Comparison of ENCODE assay signal across 21 cellular contexts in the genomic region with DNA sequence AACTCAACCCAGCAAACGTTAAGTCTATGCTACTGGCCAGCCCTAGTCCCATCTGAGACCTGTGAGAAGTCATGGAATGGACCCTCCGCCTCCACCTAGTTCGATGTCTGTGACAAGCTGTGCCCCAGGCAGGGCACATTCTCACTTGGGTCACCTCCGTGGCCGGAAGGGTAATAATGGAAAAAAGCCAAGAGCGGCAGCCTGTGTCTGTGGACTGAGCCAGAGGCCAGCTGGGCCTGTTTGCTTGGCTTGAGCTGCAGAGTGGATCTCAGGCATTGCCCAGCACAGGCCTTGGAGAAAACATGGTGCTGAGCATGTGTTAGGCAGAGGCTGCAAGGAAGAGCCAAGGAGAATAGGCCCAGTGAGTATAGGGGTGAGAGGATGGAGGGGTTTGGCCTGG.
A peak's percentile ranks its signal among the peaks of the same experiment; 100 is the strongest.
DNase-seq lines count a peak whose midpoint lies in the region; ATAC-seq, FAIRE-seq and TF ChIP-seq lines count a peak whose summit lies in the region.
"Had no signal": no experiment of that assay in that cellular context is flagged by ENCODE, and none has a peak within 500 bp of the region (broad histone marks: within the 10 kb centered on the region; RNA-seq: fewer than 3 reads in every experiment).

No MANE protein-coding gene starts in this region.

- CTCF ChIA-PET in K562 (lab: Yijun Ruan, JAX; ENCODE audit: low intra/inter-chr PET ratio) = no interaction called here

- no peaks in the 10 kb centered on the region for H3K9me1 ChIP-seq in K562 (ENCODE audit: control insufficient read depth, insufficient read depth, low read length)

- H2AFZ ChIP-seq in K562 (ENCODE audit: low read depth, low read length) = no peak overlapping the region
- H2AFZ ChIP-seq: GM23248 had no signal

- TF ChIP-seq CTCF in heart left ventricle (IDR thresholded peaks at IDR 0.05) (no peak), K562 (IDR thresholded peaks at IDR 0.05 in 2 of 3, conservative IDR thresholded peaks at IDR 0.05 in 1 of 3; ENCODE audit: insufficient read depth in 2 of 3, low read depth in 1 of 3, low read length in 3 of 3) (no peak), vagina (IDR thresholded peaks at IDR 0.05) (no peak)

- TF ChIP-seq RAD21 in K562 (CRISPR knock-in tag; conservative IDR thresholded peaks at IDR 0.05 in 1 of 2, IDR thresholded peaks at IDR 0.05 in 1 of 2) = no peak

- no peak for TF ChIP-seq POLR2A in heart left ventricle (IDR thresholded peaks at IDR 0.05)
- TF ChIP-seq POLR2A in K562 (conservative IDR thresholded peaks at IDR 0.05) = no peak
- TF ChIP-seq POLR2A in vagina (IDR thresholded peaks at IDR 0.05) = no peak

- H3K4me1 Mint-ChIP-seq in stimulated activated effector memory CD8-positive, alpha-beta T cell treated with anti-CD3 and anti-CD28 coated beads, Interleukin-12 subunit alpha, Interleukin-12 subunit beta, amount 100 ng/mL, for 72 hours = no peaks in the 10 kb centered on the region
- H3K4me1 Mint-ChIP-seq: CD14-positive monocyte; CD4-positive, alpha-beta memory T cell had no signal

- H3K9ac ChIP-seq in K562 (ENCODE audit: insufficient read depth in 1 of 2, low read depth in 2 of 2, low read length in 2 of 2) = no peak overlapping the region
- H3K9ac ChIP-seq: BLaER1, GM23248 had no signal

- H3K36me3 Mint-ChIP-seq in stimulated activated effector memory CD8-positive, alpha-beta T cell treated with anti-CD3 and anti-CD28 coated beads, Interleukin-12 subunit alpha, Interleukin-12 subunit beta, amount 100 ng/mL, for 72 hours = no peaks in the 10 kb centered on the region
- H3K36me3 Mint-ChIP-seq: CD14-positive monocyte; CD4-positive, alpha-beta memory T cell had no signal

- WGBS in heart left ventricle, 4 donors = 60 to 76% (median 71%) methylated on average over 6 of the region's 6 CpGs
- WGBS in K562 (ENCODE audit: insufficient coverage, low coverage, missing lambda C conversion rate) = 14% methylated on average over 5 of the region's 6 CpGs

- in situ Hi-C loops in G401 (cut with HindIII; ENCODE audit: low sequenced_read_pairs) = no loop called here
- in situ Hi-C loops in K562 (cut with MboI) = no loop called here

- H3K27ac ChIP-seq in heart left ventricle (peak overlapping the region in 3 of 12 donors; percentile 8 to 33 (median 19)), K562 (ENCODE audit: extremely low read depth, low read depth, low read length) (no peak overlapping the region), vagina (no peak overlapping the region)
- H3K27ac ChIP-seq: BLaER1, GM23248, HL-60 had no signal

- H3K36me3 ChIP-seq in heart left ventricle (no peaks in the 10 kb centered on the region), K562 (ENCODE audit: control insufficient read depth, insufficient read depth, low read length) (no peaks in the 10 kb centered on the region), vagina (no peaks in the 10 kb centered on the region)
- H3K36me3 ChIP-seq: BLaER1 had no signal

- no peaks in the 10 kb centered on the region for H4K20me1 ChIP-seq in K562 (replicated peaks; ENCODE audit: control insufficient read depth, insufficient read depth, low read length)
- H4K20me1 ChIP-seq: BLaER1 had no signal

- H3K79me2 ChIP-seq in K562 (ENCODE audit: control insufficient read depth, insufficient read depth, low read length) = no peaks in the 10 kb centered on the region

- FAIRE-seq in K562 (lab: Jason Lieb, UNC) = no peak
- FAIRE-seq: G401.6, GM12891, GM19239 had no signal

- POLR2A ChIA-PET in K562 (lab: Yijun Ruan, JAX) = interaction anchor here (0.6 kb wide), 1 partner anchor 326 kb away, joined by 3 read pairs; no protein-coding TSS in a partner anchor

- ATAC-seq in heart left ventricle (peak; percentile 19 to 52 (median 38)), Right ventricle myocardium superior (ENCODE audit: poor library complexity) (no peak), K562 (peak; percentile 54), HG03159 (IDR thresholded peaks at IDR 0.05; ENCODE audit: unreplicated experiment) (no peak)
- ATAC-seq in stimulated activated effector memory CD8-positive, alpha-beta T cell treated with anti-CD3 and anti-CD28 coated beads, Interleukin-12 subunit alpha, Interleukin-12 subunit beta, amount 100 ng/mL, for 72 hours = peak; percentile 39

- DNase-seq in heart left ventricle = no peak
- no peak for DNase-seq in Right ventricle myocardium superior
- DNase-seq in G401 (ENCODE audit: low spot score) = peak; percentile 87
- DNase-seq in K562 (ENCODE audit: extremely low read depth in 1 of 4, low spot score in 3 of 4) = no peak
- DNase-seq in stimulated activated effector memory CD8-positive, alpha-beta T cell treated with anti-CD3 and anti-CD28 coated beads, Interleukin-12 subunit alpha, Interleukin-12 subunit beta, amount 100 ng/mL, for 72 hours (ENCODE audit: low spot score in 2 of 2) = no peak
- DNase-seq in vagina (ENCODE audit: extremely low spot score in 2 of 2) = no peak
- DNase-seq in posterior cingulate gyrus = no peak
- DNase-seq: 8988T; CD4-positive, alpha-beta memory T cell; DMS53; DND-41; EL; GM23248; HCEC 1CT had no signal

- no peak overlapping the region for H3K4me2 ChIP-seq in K562 (ENCODE audit: insufficient read depth, low read length)
- H3K4me2 ChIP-seq: BLaER1 had no signal

- no peak overlapping the region for H3K27ac Mint-ChIP-seq in stimulated activated effector memory CD8-positive, alpha-beta T cell treated with anti-CD3 and anti-CD28 coated beads, Interleukin-12 subunit alpha, Interleukin-12 subunit beta, amount 100 ng/mL, for 72 hours
- H3K27ac Mint-ChIP-seq: CD14-positive monocyte; CD4-positive, alpha-beta memory T cell had no signal

- intact Hi-C loops in heart left ventricle (cut with DNase I) = loop anchor here in 5 of 10 donors (10.0 kb wide), 4 partner anchors 95 to 395 kb away; a partner anchor contains a TSS
- intact Hi-C loops in Right ventricle myocardium superior (cut with DNase I) = loop anchor here (10.0 kb wide), 1 partner anchor 175 kb away; no protein-coding TSS in a partner anchor
- intact Hi-C loops in K562 (cut with micrococcal nuclease) = no loop called here
- intact Hi-C loops in vagina (cut with DNase I) = no loop called here
- intact Hi-C loops in posterior cingulate gyrus (cut with DNase I) = no loop called here

- no peak overlapping the region for H3K4me3 Mint-ChIP-seq in stimulated activated effector memory CD8-positive, alpha-beta T cell treated with anti-CD3 and anti-CD28 coated beads, Interleukin-12 subunit alpha, Interleukin-12 subunit beta, amount 100 ng/mL, for 72 hours
- H3K4me3 Mint-ChIP-seq: CD14-positive monocyte; CD4-positive, alpha-beta memory T cell had no signal

- H3K4me3 ChIP-seq in heart left ventricle = no peak overlapping the region
- H3K4me3 ChIP-seq in K562 = no peak overlapping the region
- H3K4me3 ChIP-seq in vagina = no peak overlapping the region
- H3K4me3 ChIP-seq: BLaER1, GM23248 had no signal

- H3K4me1 ChIP-seq in heart left ventricle (peaks cover 0 to 13% (median 0%) of the 10 kb centered on the region in 12 donors), K562 (replicated peaks in 1 of 2; ENCODE audit: control insufficient read depth in 2 of 2, insufficient read depth in 2 of 2, low read length in 2 of 2) (no peaks in the 10 kb centered on the region), vagina (no peaks in the 10 kb centered on the region)
- H3K4me1 ChIP-seq: BLaER1 had no signal

- BruUV-seq in K562 (replicated peaks; lab: Mats Ljungman, UMichigan) = no TSS peak

- no peak for TF ChIP-seq EP300 in K562 (IDR thresholded peaks at IDR 0.05; ENCODE audit: low read length)

- H3K27me3 ChIP-seq in heart left ventricle = no peaks in the 10 kb centered on the region
- H3K27me3 ChIP-seq in K562 (ENCODE audit: control insufficient read depth in 2 of 2, insufficient read depth in 2 of 2, low read length in 2 of 2) = peaks cover 3 to 5% of the 10 kb centered on the region in 2 experiments; a peak in 3 of 5 replicates
- H3K27me3 ChIP-seq in vagina = no peaks in the 10 kb centered on the region
- H3K27me3 ChIP-seq: BLaER1 had no signal

- H3K9me3 Mint-ChIP-seq in stimulated activated effector memory CD8-positive, alpha-beta T cell treated with anti-CD3 and anti-CD28 coated beads, Interleukin-12 subunit alpha, Interleukin-12 subunit beta, amount 100 ng/mL, for 72 hours = peaks cover 18% of the 10 kb centered on the region

- H3K9me3 ChIP-seq in heart left ventricle (peaks cover 0 to 22% (median 0%) of the 10 kb centered on the region in 12 donors), K562 (replicated peaks; ENCODE audit: control insufficient read depth, insufficient read depth, low read depth, low read length) (no peaks in the 10 kb centered on the region), vagina (no peaks in the 10 kb centered on the region)

TF ChIP-seq in K562, 482 proteins besides CTCF, POLR2A, EP300 and RAD21 (continues in another document):
- TF ChIP-seq, protein P1, sequence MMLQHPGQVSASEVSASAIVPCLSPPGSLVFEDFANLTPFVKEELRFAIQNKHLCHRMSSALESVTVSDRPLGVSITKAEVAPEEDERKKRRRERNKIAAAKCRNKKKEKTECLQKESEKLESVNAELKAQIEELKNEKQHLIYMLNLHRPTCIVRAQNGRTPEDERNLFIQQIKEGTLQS (IDR thresholded peaks at IDR 0.05) = no peak
- TF ChIP-seq, protein P1 (CRISPR knock-in tag; conservative IDR thresholded peaks at IDR 0.05) = no peak
- TF ChIP-seq TAF7 (tag; IDR thresholded peaks at IDR 0.05) = no peak

Comparison
In these comparisons a context has a peak if more than half of its experiments do, and no peak if none do; other contexts are left out.
1. ATAC-seq: peak in heart left ventricle (4 of 4), K562 (single experiment) and stimulated activated effector memory CD8-positive, alpha-beta T cell treated with anti-CD3 and anti-CD28 coated beads, Interleukin-12 subunit alpha, Interleukin-12 subunit beta, amount 100 ng/mL, for 72 hours (single experiment); none in Right ventricle myocardium superior (single experiment) and HG03159 (single experiment).